8 cellular contexts compared by ENCODE assay signal in the genomic region with DNA sequence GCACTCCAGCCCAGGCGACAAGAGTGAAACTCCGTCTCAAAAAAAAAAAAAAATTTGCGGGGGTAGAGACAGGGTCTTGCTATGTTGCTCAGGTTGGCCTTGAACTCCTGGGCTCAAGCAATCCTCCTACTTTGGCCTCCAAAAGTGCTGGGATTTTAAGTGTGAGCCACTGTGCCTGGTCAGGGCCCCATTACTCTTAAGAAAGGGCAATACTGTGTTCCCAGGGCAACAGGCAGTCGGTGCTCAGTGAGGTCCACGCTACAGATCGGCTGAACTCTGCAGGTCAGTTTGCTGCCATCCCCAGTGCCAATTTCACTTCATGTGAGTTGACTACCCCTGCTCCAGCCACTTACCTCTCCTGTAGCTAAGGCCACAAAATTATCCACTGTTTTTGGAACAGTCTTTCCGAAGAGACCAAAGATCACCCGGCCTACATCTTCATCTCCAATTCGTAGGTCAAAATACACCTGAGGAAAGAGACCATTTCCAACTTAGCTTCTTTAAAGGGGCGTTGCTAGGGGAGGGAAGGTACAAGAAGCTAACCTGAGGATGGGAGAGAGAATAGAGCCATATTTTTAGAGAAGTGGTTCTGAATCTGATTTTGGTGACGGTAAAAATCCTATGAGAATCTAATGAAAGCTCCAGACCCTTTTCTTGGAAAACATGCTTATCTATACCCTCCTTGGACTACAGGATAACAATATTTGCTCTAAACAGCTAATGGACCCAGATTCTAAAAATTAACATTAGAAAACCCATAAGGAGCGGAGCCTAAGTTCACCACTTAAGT. TPM values are rescaled to one million over a fixed set of nuclear protein-coding genes. Genes with fewer than 3 reads are reported as not detected.
DNase-seq lines count a peak whose midpoint lies in the region; TF ChIP-seq lines count a peak whose summit lies in the region.

No MANE protein-coding gene starts in this region.

- no peak for DNase-seq in PC-9
- DNase-seq in epithelial cell of prostate (ENCODE audit: low read depth, low spot score) = no peak
- no peak for DNase-seq in osteocyte (ENCODE audit: extremely low spot score, unreplicated experiment)
- no peak for DNase-seq in AG20443 (ENCODE audit: low spot score)
- no peak for DNase-seq in effector CD4-positive, alpha-beta T cell
- no peak for DNase-seq in NCI-H1930 (lab: John Stamatoyannopoulos, UW)
- DNase-seq in foreskin melanocyte = no peak

- H3K27me3 ChIP-seq in DOHH2 (ENCODE audit: control insufficient read depth, low read length) (no peaks in the 10 kb centered on the region), PC-9 (ENCODE audit: insufficient read depth, low read depth) (no peaks in the 10 kb centered on the region)

- H2AFZ ChIP-seq in PC-9 = no peak overlapping the region

- TSS peak; percentile 74 for BruUV-seq in PC-9 (replicated peaks; lab: Mats Ljungman, UMichigan)

- H3K9me2 ChIP-seq in DOHH2 (replicated peaks; ENCODE audit: control insufficient read depth, low read length) (no peaks in the 10 kb centered on the region), PC-9 (ENCODE audit: insufficient read depth) (no peaks in the 10 kb centered on the region)

- H3K36me3 Mint-ChIP-seq in osteocyte (ENCODE audit: unreplicated experiment) = peaks cover 27% of the 10 kb centered on the region

- H3K36me3 ChIP-seq in DOHH2 (ENCODE audit: control insufficient read depth, low read length) (peaks cover 46% of the 10 kb centered on the region), PC-9 (ENCODE audit: low read depth) (peaks cover 27% of the 10 kb centered on the region)

- intact Hi-C loops in PC-9 (cut with micrococcal nuclease; ENCODE audit: unreplicated experiment) = loop anchor here (5.0 kb wide), 1 partner anchor 520 kb away; no protein-coding TSS in a partner anchor

- H3K27ac Mint-ChIP-seq in osteocyte (ENCODE audit: unreplicated experiment) = peak overlapping the region; percentile 90

- no peak for TF ChIP-seq CTCF in DOHH2 (IDR thresholded peaks at IDR 0.05; ENCODE audit: low read depth, low read length, poor library complexity, severe bottlenecking)
- no peak for TF ChIP-seq CTCF in PC-9 (conservative IDR thresholded peaks at IDR 0.05)
- no peak for TF ChIP-seq CTCF in osteocyte (IDR thresholded peaks at IDR 0.05)

- no peaks in the 10 kb centered on the region for H3K9me3 Mint-ChIP-seq in osteocyte (ENCODE audit: unreplicated experiment)

- POLR2A ChIA-PET in PC-9 (lab: Charles Lee; ENCODE audit: unreplicated experiment) = no interaction called here

- CTCF ChIA-PET in PC-9 (lab: Charles Lee) = no interaction called here

- H3K4me2 ChIP-seq in DOHH2 (ENCODE audit: low read length) = peak overlapping the region; percentile 90
- peak overlapping the region; percentile 93 for H3K4me2 ChIP-seq in PC-9

- peaks cover 41% of the 10 kb centered on the region for H3K4me1 Mint-ChIP-seq in osteocyte (ENCODE audit: unreplicated experiment)

- no peaks in the 10 kb centered on the region for H3K27me3 Mint-ChIP-seq in osteocyte (ENCODE audit: unreplicated experiment)

- H3F3A ChIP-seq in DOHH2 (ENCODE audit: control insufficient read depth, insufficient read depth) (peaks cover 25% of the 10 kb centered on the region; the same call in 1 of the 2 replicates), PC-9 (ENCODE audit: insufficient read depth, low read depth) (peaks cover 33% of the 10 kb centered on the region; the same call in 1 of the 2 replicates)

- H4K20me1 ChIP-seq in DOHH2 (ENCODE audit: control insufficient read depth, insufficient read depth, low read depth, low read length) (peaks cover 3% of the 10 kb centered on the region; the same call in 1 of the 2 replicates), PC-9 (ENCODE audit: insufficient read depth) (peaks cover 36% of the 10 kb centered on the region)

- H3K4me3 ChIP-seq in DOHH2 (ENCODE audit: low read length) (peak overlapping the region; percentile 96), PC-9 (peak overlapping the region; percentile 95)

- H3K4me1 ChIP-seq in DOHH2 (ENCODE audit: control insufficient read depth, low read length) = peaks cover 42% of the 10 kb centered on the region
- no peaks in the 10 kb centered on the region; the same call in none of the 2 replicates for H3K4me1 ChIP-seq in PC-9 (replicated peaks; ENCODE audit: insufficient read depth)

- peaks cover 37% of the 10 kb centered on the region for H3K79me2 ChIP-seq in DOHH2 (ENCODE audit: control insufficient read depth, low read length)
- peaks cover 35% of the 10 kb centered on the region for H3K79me2 ChIP-seq in PC-9 (ENCODE audit: low read depth)

- peak overlapping the region; percentile 90 for H3K4me3 Mint-ChIP-seq in osteocyte (ENCODE audit: unreplicated experiment)

- H3K9me3 ChIP-seq in DOHH2 (ENCODE audit: control insufficient read depth, insufficient read depth, low read length) (no peaks in the 10 kb centered on the region), PC-9 (ENCODE audit: insufficient read depth, low read depth) (no peaks in the 10 kb centered on the region)

- H3K27ac ChIP-seq in DOHH2 (ENCODE audit: low read depth, low read length) (peak overlapping the region; percentile 10), PC-9 (peak overlapping the region; percentile 51), epithelial cell of prostate (peak overlapping the region; percentile 81)

RNA-seq across cellular contexts. Expression of gene PPIB, which starts 0.9 kb away (rescaled TPM):
- total RNA-seq in PC-9 (2021) = 308 and 345 TPM in 2 replicates
- 698 and 746 TPM in 2 replicates for total RNA-seq in osteocyte

RNA-seq across cellular contexts. Expression of gene SNX22, which starts 10.4 kb away (rescaled TPM):
- total RNA-seq in PC-9 (2021) (0.33 and 0.40 TPM in 2 replicates), osteocyte (0.24 and 0.31 TPM in 2 replicates)

Comparison
In these comparisons a context has a peak if more than half of its experiments do, and no peak if none do; other contexts are left out.
1. H3K27ac ChIP-seq: peak in every context shown above with its lines; median percentile 81 in epithelial cell of prostate; 51 in PC-9; 10 in DOHH2.